Comparison of ENCODE assay signal across 9 cellular contexts in genomic region chr7:88169717-88170320, GRCh38. TPM values are rescaled to one million over a fixed set of nuclear protein-coding genes. Genes with fewer than 3 reads are reported as not detected.
DNase-seq lines count a peak whose midpoint lies in the region; ATAC-seq, FAIRE-seq and TF ChIP-seq lines count a peak whose summit lies in the region.
"Had no signal": no experiment of that assay in that cellular context is flagged by ENCODE, and none has a peak within 500 bp of the region (broad histone marks: within the 10 kb centered on the region; RNA-seq: fewer than 3 reads in every experiment).

No MANE protein-coding gene starts in this region.

- 12 to 15% methylated on average over 1 of the region's 1 CpG for WGBS in tibial nerve, 2 donors

- H3K36me3 ChIP-seq in tibial nerve: no peaks in the 10 kb centered on the region
- H3K36me3 ChIP-seq: neutrophil had no signal

- H3K27ac Mint-ChIP-seq in activated naive CD8-positive, alpha-beta T cell treated with anti-CD3 and anti-CD28 coated beads, Interleukin-2, amount 50 U/mL, for 24 hours: no peak overlapping the region

- FAIRE-seq in frontal cortex (lab: Jason Lieb, UNC): peak; percentile 91

- ATAC-seq in HG02759 (IDR thresholded peaks at IDR 0.05; ENCODE audit: unreplicated experiment) (peak; percentile 47), HG03521 (IDR thresholded peaks at IDR 0.05; ENCODE audit: unreplicated experiment) (no peak)
- no peak for ATAC-seq in activated naive CD8-positive, alpha-beta T cell treated with anti-CD3 and anti-CD28 coated beads, Interleukin-2, amount 50 U/mL, for 24 hours

- H3K36me3 Mint-ChIP-seq in activated naive CD8-positive, alpha-beta T cell treated with anti-CD3 and anti-CD28 coated beads, Interleukin-2, amount 50 U/mL, for 24 hours (ENCODE audit: low read depth): no peaks in the 10 kb centered on the region

- H3K4me3 ChIP-seq in tibial nerve: no peak overlapping the region

- no peaks in the 10 kb centered on the region for H3K27me3 ChIP-seq in tibial nerve
- H3K27me3 ChIP-seq: neutrophil had no signal

- no peak overlapping the region for H3K27ac ChIP-seq in tibial nerve
- H3K27ac ChIP-seq: neutrophil had no signal

- H3K4me1 ChIP-seq in tibial nerve: no peaks in the 10 kb centered on the region

- no peaks in the 10 kb centered on the region for H3K9me3 Mint-ChIP-seq in activated naive CD8-positive, alpha-beta T cell treated with anti-CD3 and anti-CD28 coated beads, Interleukin-2, amount 50 U/mL, for 24 hours

- DNase-seq in ELR (ENCODE audit: low read depth): peak; percentile 30
- DNase-seq in RPMI8226: peak; percentile 24
- no peak for DNase-seq in frontal cortex (ENCODE audit: low spot score in 2 of 2)
- no peak for DNase-seq in tibial nerve (ENCODE audit: low spot score in 2 of 2)
- no peak for DNase-seq in activated CD4-positive, alpha-beta T cell treated with anti-CD3 and anti-CD28 coated beads for 1 hour
- no peak for DNase-seq in activated naive CD8-positive, alpha-beta T cell treated with anti-CD3 and anti-CD28 coated beads, Interleukin-2, amount 50 U/mL, for 24 hours

- no peak overlapping the region for H3K4me3 Mint-ChIP-seq in activated naive CD8-positive, alpha-beta T cell treated with anti-CD3 and anti-CD28 coated beads, Interleukin-2, amount 50 U/mL, for 24 hours

- TF ChIP-seq POLR2A in tibial nerve (IDR thresholded peaks at IDR 0.05): no peak

- TF ChIP-seq EP300 in tibial nerve (IDR thresholded peaks at IDR 0.05): no peak

- peak; percentile 31 to 61 (median 34) for TF ChIP-seq CTCF in tibial nerve (IDR thresholded peaks at IDR 0.05)

- H3K9me3 ChIP-seq in tibial nerve: no peaks in the 10 kb centered on the region
- H3K9me3 ChIP-seq: neutrophil had no signal

- no peaks in the 10 kb centered on the region for H3K27me3 Mint-ChIP-seq in activated naive CD8-positive, alpha-beta T cell treated with anti-CD3 and anti-CD28 coated beads, Interleukin-2, amount 50 U/mL, for 24 hours

- H3K4me1 Mint-ChIP-seq in activated naive CD8-positive, alpha-beta T cell treated with anti-CD3 and anti-CD28 coated beads, Interleukin-2, amount 50 U/mL, for 24 hours: no peaks in the 10 kb centered on the region

RNA-seq across cellular contexts. Expression of gene SRI, which starts 50.0 kb away (rescaled TPM):
- 87.6 TPM for total RNA-seq in frontal cortex
- total RNA-seq in tibial nerve: 10 to 100 TPM; 49.8 to 83.7 (median 52.8) TPM

Comparison
In these comparisons a context has a peak if more than half of its experiments do, and no peak if none do; other contexts are left out.
1. DNase-seq: peak in ELR (single experiment) and RPMI8226 (single experiment); none in frontal cortex (0 of 2), tibial nerve (0 of 2), activated CD4-positive, alpha-beta T cell treated with anti-CD3 and anti-CD28 coated beads for 1 hour (single experiment) and activated naive CD8-positive, alpha-beta T cell treated with anti-CD3 and anti-CD28 coated beads, Interleukin-2, amount 50 U/mL, for 24 hours (single experiment).